ENCODE assay signal across 23 cellular contexts in the genomic region with DNA sequence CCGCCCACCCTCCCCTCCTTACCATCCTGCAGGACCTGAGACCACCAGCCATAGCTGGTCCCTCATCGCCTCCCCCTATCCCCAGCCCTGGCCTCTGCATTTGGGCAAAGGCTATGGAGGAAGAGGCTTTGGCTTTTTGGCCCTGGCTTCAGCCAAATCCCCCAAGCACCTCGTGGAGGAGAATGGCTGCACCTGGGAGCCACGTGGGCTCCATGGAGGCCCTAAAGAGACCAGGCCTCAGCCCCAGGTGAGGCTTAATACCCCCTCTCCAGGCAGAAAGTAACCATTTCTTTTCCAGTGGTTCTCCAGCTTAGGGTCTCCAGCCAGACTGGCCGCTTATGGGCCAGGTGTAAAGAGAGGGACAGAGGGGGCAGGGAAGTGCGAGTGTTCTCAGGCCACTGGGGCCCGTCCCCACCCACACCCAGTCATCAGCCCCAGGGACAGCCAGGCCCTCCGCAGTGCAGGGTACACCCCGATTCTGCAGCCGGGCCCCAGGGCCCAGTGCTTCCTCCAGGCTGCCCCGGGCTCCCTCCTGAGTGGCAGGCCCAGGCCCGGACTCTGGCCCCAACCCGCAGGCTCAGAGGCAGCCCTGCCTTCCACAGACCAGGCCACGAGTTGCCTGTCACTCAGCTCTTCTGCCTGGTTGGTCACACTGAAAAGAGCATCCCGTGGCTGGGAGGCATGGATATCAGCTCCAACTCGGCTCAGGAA. TPM values are rescaled to one million over a fixed set of nuclear protein-coding genes. Genes with fewer than 3 reads are reported as not detected.
DNase-seq lines count a peak whose midpoint lies in the region; ATAC-seq, FAIRE-seq and TF ChIP-seq lines count a peak whose summit lies in the region.
"Had no signal": no experiment of that assay in that cellular context is flagged by ENCODE, and none has a peak within 500 bp of the region (broad histone marks: within the 10 kb centered on the region; RNA-seq: fewer than 3 reads in every experiment).

No MANE protein-coding gene starts in this region.

- H4K5ac ChIP-seq in H1 (ENCODE audit: insufficient read length, low read depth, low read length): no peak overlapping the region

- no peaks in the 10 kb centered on the region for H3K9me3 ChIP-seq in H1 (ENCODE audit: insufficient read depth in 2 of 2, low read depth in 1 of 2, low read length in 1 of 2)
- no peaks in the 10 kb centered on the region for H3K9me3 ChIP-seq in small intestine (ENCODE audit: control insufficient read depth, low read depth)
- no peaks in the 10 kb centered on the region for H3K9me3 ChIP-seq in heart right ventricle
- H3K9me3 ChIP-seq in naive thymus-derived CD4-positive, alpha-beta T cell (ENCODE audit: control insufficient read depth in 2 of 3, low read length in 3 of 3): no peaks in the 10 kb centered on the region
- H3K9me3 ChIP-seq: A549, Caco-2 had no signal

- H3K79me2 ChIP-seq in H1 (ENCODE audit: control insufficient read depth in 1 of 2, insufficient read depth in 2 of 2, low read length in 2 of 2): no peaks in the 10 kb centered on the region

- H3K4me1 ChIP-seq in H1 (replicated peaks in 1 of 4; ENCODE audit: control insufficient read depth in 3 of 4, insufficient read depth in 4 of 4, low read length in 3 of 4) (peaks cover 0 to 20% (median 14%) of the 10 kb centered on the region in 4 experiments; a peak in 6 of 7 replicates), small intestine (ENCODE audit: control insufficient read depth in 2 of 2, insufficient read depth in 1 of 2, low read depth in 1 of 2, low read length in 1 of 2) (peaks cover 0 to 5% of the 10 kb centered on the region in 2 donors), heart right ventricle (peaks cover 0 to 9% (median 4%) of the 10 kb centered on the region in 9 donors)
- no peaks in the 10 kb centered on the region for H3K4me1 ChIP-seq in naive thymus-derived CD4-positive, alpha-beta T cell (ENCODE audit: control insufficient read depth in 2 of 2, insufficient read depth in 2 of 2, low read length in 2 of 2)

- H2BK15ac ChIP-seq in H1 (ENCODE audit: low read length): 0 out of 2 replicates have a peak overlapping the region, but pooled peaks have one; percentile 9

- H3K18ac ChIP-seq in H1 (ENCODE audit: extremely low read depth, low read length): no peak overlapping the region

- POLR2A ChIA-PET in activated CD4-positive, alpha-beta T cell treated with anti-CD3 and anti-CD28 coated beads, Interleukin-2, amount 10 ng/mL, durations not matched to agents 7 days and 5 days (lab: Charles Lee): no interaction called here
- POLR2A ChIA-PET in H1 (lab: Charles Lee; ENCODE audit: partially characterized antibody): interaction anchor here (0.5 to 2.0 kb wide), 2 partner anchors 15 to 24 kb away, joined by 3 to 5 read pairs; no protein-coding TSS in a partner anchor
- POLR2A ChIA-PET in naive thymus-derived CD4-positive, alpha-beta T cell (lab: Charles Lee): no interaction called here

- H4K8ac ChIP-seq in H1 (ENCODE audit: extremely low read depth, insufficient read depth, low read length): no peak overlapping the region

- H3K36me3 ChIP-seq in H1 (ENCODE audit: control insufficient read depth in 2 of 4, insufficient read depth in 4 of 4, low read length in 3 of 4): no peaks in the 10 kb centered on the region
- H3K36me3 ChIP-seq in small intestine (ENCODE audit: control insufficient read depth in 2 of 2, insufficient read depth in 2 of 2, low read length in 2 of 2): no peaks in the 10 kb centered on the region
- H3K36me3 ChIP-seq in heart right ventricle: no peaks in the 10 kb centered on the region
- no peaks in the 10 kb centered on the region for H3K36me3 ChIP-seq in naive thymus-derived CD4-positive, alpha-beta T cell (ENCODE audit: control insufficient read depth in 2 of 3, insufficient read depth in 3 of 3, low read length in 3 of 3)

- TF ChIP-seq RAD21 in H1 (IDR thresholded peaks at IDR 0.05 in 1 of 2, conservative IDR thresholded peaks at IDR 0.05 in 1 of 2; ENCODE audit: low read depth in 2 of 2, low read length in 2 of 2): no peak

- peak overlapping the region; percentile 9 for H3K27ac Mint-ChIP-seq in activated CD4-positive, alpha-beta T cell treated with anti-CD3 and anti-CD28 coated beads, Interleukin-2, amount 10 ng/mL, durations not matched to agents 7 days and 5 days
- H3K27ac Mint-ChIP-seq in neural crest cell (ENCODE audit: unreplicated experiment): no peak overlapping the region
- H3K27ac Mint-ChIP-seq in naive thymus-derived CD4-positive, alpha-beta T cell: no peak overlapping the region
- H3K27ac Mint-ChIP-seq: CD4-positive, alpha-beta T cell; IgD-negative memory B cell had no signal

- no peak overlapping the region for H4K91ac ChIP-seq in H1 (replicated peaks; ENCODE audit: insufficient read length, low read length)

- peaks cover 0 to under 1% of the 10 kb centered on the region in 2 experiments for H4K20me1 ChIP-seq in H1 (replicated peaks in 1 of 2; ENCODE audit: control insufficient read depth in 1 of 2, insufficient read depth in 2 of 2, low read length in 2 of 2)

- CTCF ChIA-PET in activated CD4-positive, alpha-beta T cell treated with anti-CD3 and anti-CD28 coated beads, Interleukin-2, amount 10 ng/mL, durations not matched to agents 7 days and 5 days (lab: Charles Lee): interaction anchor here (1.2 kb wide), 1 partner anchor 25 kb away, joined by 3 read pairs; no protein-coding TSS in a partner anchor
- CTCF ChIA-PET in H1 (lab: Charles Lee; ENCODE audit: partially characterized antibody): interaction anchor here (0.6 to 3.3 kb wide), 6 partner anchors 11 to 326 kb away, joined by 3 to 22 read pairs (median 4); no protein-coding TSS in a partner anchor
- CTCF ChIA-PET in naive thymus-derived CD4-positive, alpha-beta T cell (lab: Charles Lee): no interaction called here

- no peak for DNase-seq in activated CD4-positive, alpha-beta T cell treated with anti-CD3 and anti-CD28 coated beads, Interleukin-2, amount 10 ng/mL, durations not matched to agents 7 days and 5 days
- no peak for DNase-seq in activated CD4-positive, alpha-beta T cell treated with anti-CD3 and anti-CD28 coated beads for 48 hours
- DNase-seq in H1 (ENCODE audit: low read depth in 1 of 2, low spot score in 2 of 2) (no peak), neural crest cell (ENCODE audit: low read depth, low spot score) (peak; percentile 38), small intestine (peak; percentile 57), heart right ventricle (no peak), H4 (ENCODE audit: low spot score) (no peak)
- no peak for DNase-seq in naive thymus-derived CD4-positive, alpha-beta T cell
- DNase-seq: AML-193; Caco-2; CD4-positive, alpha-beta T cell; DMS79; GDM1; GM23248; H7 had no signal

- TF ChIP-seq POLR2A in H1 (IDR thresholded peaks at IDR 0.05; ENCODE audit: control extremely low read depth in 1 of 2, low read depth in 2 of 2, low read length in 2 of 2): no peak

- H3K9me3 Mint-ChIP-seq in activated CD4-positive, alpha-beta T cell treated with anti-CD3 and anti-CD28 coated beads, Interleukin-2, amount 10 ng/mL, durations not matched to agents 7 days and 5 days: no peaks in the 10 kb centered on the region
- H3K9me3 Mint-ChIP-seq in neural crest cell: no peaks in the 10 kb centered on the region
- peaks cover 0 to 5% (median 0%) of the 10 kb centered on the region in 11 donors for H3K9me3 Mint-ChIP-seq in naive thymus-derived CD4-positive, alpha-beta T cell
- H3K9me3 Mint-ChIP-seq: CD4-positive, alpha-beta T cell; IgD-negative memory B cell had no signal

- H3K56ac ChIP-seq in H1 (replicated peaks; ENCODE audit: insufficient read length, low read depth, low read length): no peak overlapping the region

- FAIRE-seq in H1 (lab: Jason Lieb, UNC) (no peak), small intestine (lab: Jason Lieb, UNC) (no peak)
- FAIRE-seq: A549, D721Med, GM19239, HTR-8/SVneo had no signal

- H3K4me3 Mint-ChIP-seq in activated CD4-positive, alpha-beta T cell treated with anti-CD3 and anti-CD28 coated beads, Interleukin-2, amount 10 ng/mL, durations not matched to agents 7 days and 5 days: no peak overlapping the region
- H3K4me3 Mint-ChIP-seq in neural crest cell: no peak overlapping the region
- H3K4me3 Mint-ChIP-seq in naive thymus-derived CD4-positive, alpha-beta T cell: no peak overlapping the region
- H3K4me3 Mint-ChIP-seq: CD4-positive, alpha-beta T cell; IgD-negative memory B cell had no signal

- H3K4ac ChIP-seq in H1 (replicated peaks; ENCODE audit: insufficient read length, low read depth, low read length): no peak overlapping the region

- no peaks in the 10 kb centered on the region for H3K36me3 Mint-ChIP-seq in activated CD4-positive, alpha-beta T cell treated with anti-CD3 and anti-CD28 coated beads, Interleukin-2, amount 10 ng/mL, durations not matched to agents 7 days and 5 days (ENCODE audit: low read depth)
- H3K36me3 Mint-ChIP-seq in neural crest cell (ENCODE audit: low read depth): no peaks in the 10 kb centered on the region
- H3K36me3 Mint-ChIP-seq in naive thymus-derived CD4-positive, alpha-beta T cell: no peaks in the 10 kb centered on the region
- H3K36me3 Mint-ChIP-seq: IgD-negative memory B cell had no signal

- H2BK120ac ChIP-seq in H1 (replicated peaks; ENCODE audit: low read depth, low read length): no peak overlapping the region

- peaks cover 6% of the 10 kb centered on the region; the same call in 1 of the 2 replicates for H3K23me2 ChIP-seq in H1 (ENCODE audit: low read depth, low read length)

- no peaks in the 10 kb centered on the region for H3K79me1 ChIP-seq in H1 (ENCODE audit: low read depth, low read length)

- H2BK5ac ChIP-seq in H1 (ENCODE audit: low read depth, low read length): no peak overlapping the region

- H2AK5ac ChIP-seq in H1 (ENCODE audit: low read depth, low read length): 0 out of 2 replicates have a peak overlapping the region, but pooled peaks have one; percentile 13

- H3K27me3 ChIP-seq in H1 (replicated peaks in 1 of 4; ENCODE audit: control insufficient read depth in 3 of 4, extremely low read depth in 1 of 4, insufficient read depth in 3 of 4, low read length in 3 of 4): peaks cover 9 to 52% (median 46%) of the 10 kb centered on the region in 4 experiments
- H3K27me3 ChIP-seq in small intestine (ENCODE audit: control insufficient read depth in 2 of 2, insufficient read depth in 2 of 2, low read length in 2 of 2): peaks cover 0 to 6% of the 10 kb centered on the region in 2 donors
- peaks cover 0 to 32% (median 22%) of the 10 kb centered on the region in 7 donors for H3K27me3 ChIP-seq in heart right ventricle
- no peaks in the 10 kb centered on the region for H3K27me3 ChIP-seq in naive thymus-derived CD4-positive, alpha-beta T cell (ENCODE audit: control insufficient read depth in 2 of 2, insufficient read depth in 2 of 2, low read length in 2 of 2)

- no peak for TF ChIP-seq EP300 in H1 (IDR thresholded peaks at IDR 0.05; ENCODE audit: borderline replicate concordance in 1 of 2, low read depth in 2 of 2, low read length in 2 of 2)

- TF ChIP-seq CTCF in H1 (IDR thresholded peaks at IDR 0.05; ENCODE audit: control extremely low read depth in 1 of 3, insufficient read depth in 1 of 3, low read depth in 1 of 3, low read length in 3 of 3) (no peak), neural crest cell (conservative IDR thresholded peaks at IDR 0.05) (no peak), heart right ventricle (IDR thresholded peaks at IDR 0.05) (no peak)

- peaks cover 20% of the 10 kb centered on the region for H3K27me3 Mint-ChIP-seq in activated CD4-positive, alpha-beta T cell treated with anti-CD3 and anti-CD28 coated beads, Interleukin-2, amount 10 ng/mL, durations not matched to agents 7 days and 5 days
- peaks cover 27% of the 10 kb centered on the region for H3K27me3 Mint-ChIP-seq in neural crest cell (ENCODE audit: low read depth)
- H3K27me3 Mint-ChIP-seq in naive thymus-derived CD4-positive, alpha-beta T cell: peaks cover 15 to 32% (median 28%) of the 10 kb centered on the region in 5 donors

- 0 out of 2 replicates have a peak overlapping the region, but pooled peaks have one; percentile 6 for H2BK20ac ChIP-seq in H1 (ENCODE audit: low read length)

- intact Hi-C loops in heart right ventricle (cut with DNase I): no loop called here
- intact Hi-C loops in naive thymus-derived CD4-positive, alpha-beta T cell (cut with micrococcal nuclease): no loop called here

- H3K4me2 ChIP-seq in H1 (ENCODE audit: insufficient read depth in 1 of 2, low read depth in 2 of 2, low read length in 2 of 2): no peak overlapping the region
- H3K4me2 ChIP-seq: A549 had no signal

- H3K14ac ChIP-seq in H1 (ENCODE audit: insufficient read length): no peak overlapping the region

- H3K9ac ChIP-seq in H1 (replicated peaks in 1 of 4; ENCODE audit: extremely low read depth in 1 of 4, low read depth in 3 of 4, low read length in 3 of 4): no peak overlapping the region
- H3K9ac ChIP-seq: GM23248 had no signal

- ATAC-seq in heart right ventricle: no peak
- no peak for ATAC-seq in naive thymus-derived CD4-positive, alpha-beta T cell
- ATAC-seq: A549, HCT116 had no signal

- H3K27ac ChIP-seq in H1 (ENCODE audit: low read depth, low read length) (no peak overlapping the region), small intestine (ENCODE audit: low read depth in 1 of 2, low read length in 1 of 2) (no peak overlapping the region), heart right ventricle (no peak overlapping the region)
- H3K27ac ChIP-seq in naive thymus-derived CD4-positive, alpha-beta T cell (ENCODE audit: low read depth, low read length): no peak overlapping the region
- H3K27ac ChIP-seq: 22Rv1, A549, C4-2B, GM23248 had no signal

- H3K4me3 ChIP-seq in H1 (ENCODE audit: extremely low read depth in 1 of 4, insufficient read depth in 2 of 4, low read depth in 3 of 4, low read length in 4 of 4) (no peak overlapping the region), small intestine (ENCODE audit: low read depth in 1 of 2, low read length in 2 of 2) (no peak overlapping the region), heart right ventricle (no peak overlapping the region)
- H3K4me3 ChIP-seq in naive thymus-derived CD4-positive, alpha-beta T cell (ENCODE audit: low read length): no peak overlapping the region
- H3K4me3 ChIP-seq: A549, GM23248 had no signal

- H3K23ac ChIP-seq in H1 (ENCODE audit: insufficient read length): no peak overlapping the region

- 85% methylated on average over 16 of the region's 16 CpGs; no CpG with 5 or more reads in 1 of the 2 experiments for WGBS in H1 (ENCODE audit: extremely low coverage in 1 of 2, insufficient coverage in 1 of 2, insufficient read length in 1 of 2, insufficient replicate concordance in 2 of 2, low coverage in 1 of 2, low lambda C conversion rate in 2 of 2, missing lambda C conversion rate in 1 of 2), 2 experiments
- WGBS in small intestine, 3 donors: 42 to 69% (median 52%) methylated on average over 12 to 16 of the region's 16 CpGs
- WGBS in heart right ventricle, 2 donors: 84 to 87% methylated on average over 15 to 16 of the region's 16 CpGs

- no peaks in the 10 kb centered on the region for H3K4me1 Mint-ChIP-seq in activated CD4-positive, alpha-beta T cell treated with anti-CD3 and anti-CD28 coated beads, Interleukin-2, amount 10 ng/mL, durations not matched to agents 7 days and 5 days
- peaks cover 43% of the 10 kb centered on the region for H3K4me1 Mint-ChIP-seq in neural crest cell
- H3K4me1 Mint-ChIP-seq in naive thymus-derived CD4-positive, alpha-beta T cell: peaks cover 0 to 5% (median 0%) of the 10 kb centered on the region in 7 donors

- no peak overlapping the region for H2AFZ ChIP-seq in H1 (ENCODE audit: low read length)
- H2AFZ ChIP-seq: GM23248 had no signal

- no peak overlapping the region for H2BK12ac ChIP-seq in H1 (ENCODE audit: low read depth, low read length)

RNA-seq across cellular contexts. Expression of a gene that starts 26.4 kb away (rescaled TPM):
- total RNA-seq in activated CD4-positive, alpha-beta T cell treated with anti-CD3 and anti-CD28 coated beads, Interleukin-2, amount 10 ng/mL, durations not matched to agents 7 days and 5 days: under 1 TPM; 0.29 to 0.40 TPM
- 12.8 and 16.2 TPM in 2 replicates for total RNA-seq in H1 (2021; fragmentation: NEBNext Ultra II Directional; extraction: Animal tissue kit (Norgen Biotek cat#: 25700))
- polyA plus RNA-seq in H1 (2011; rRNA removed): 14.1 and 21.8 TPM in 2 replicates
- 13.5 TPM for polyA plus RNA-seq in H1 (2011; cell fraction: cytosol; rRNA removed)
- 19.1 TPM for polyA plus RNA-seq in H1 (2011; cell fraction: nucleus; rRNA removed)
- polyA plus RNA-seq in H1 (2012, experiment 1 of 2): 5.5 to 12.0 TPM (median 10.3 TPM) in 4 replicates
- 12.8 TPM for polyA plus RNA-seq in H1 (2012, experiment 2 of 2)
- 12.8 TPM for polyA plus RNA-seq in H1 (2013, experiment 1 of 2)
- polyA plus RNA-seq in H1 (2013, experiment 2 of 2): 10.8 TPM
- polyA minus RNA-seq in H1 (2011; rRNA and poly(A)+ RNA removed): 1.7 and 2.9 TPM in 2 replicates
- 16.9 TPM for polyA minus RNA-seq in H1 (2011; cell fraction: cytosol; rRNA and poly(A)+ RNA removed)
- 23.8 TPM for polyA minus RNA-seq in H1 (2011; cell fraction: nucleus; rRNA and poly(A)+ RNA removed)
- 78.3 and 80.0 TPM in 2 replicates for total RNA-seq in neural crest cell
- polyA plus RNA-seq in small intestine: 10 to 100 TPM in 1 of 3 donors, 1 to 10 TPM in 2; 4.0 to 29.7 (median 5.7) TPM
- 10 to 100 TPM; 16.9 to 48.0 (median 25.4) TPM for total RNA-seq in heart right ventricle
- 10 to 100 TPM; 50.3 to 55.3 TPM for polyA plus RNA-seq in heart right ventricle
- total RNA-seq in H4 (2014; rRNA removed; shearing (Covaris generic)): 4.2 and 5.1 TPM in 2 replicates
- total RNA-seq in naive thymus-derived CD4-positive, alpha-beta T cell: 10 to 100 TPM in 1 of 5 experiments, 1 to 10 TPM in 3, under 1 TPM in 1; 0.53 to 36.0 (median 6.0) TPM
- under 1 TPM; 0.35 to 0.94 TPM for polyA plus RNA-seq in naive thymus-derived CD4-positive, alpha-beta T cell
- polyA plus RNA-seq: IgD-negative memory B cell had no signal

Comparison
In these comparisons a context has a peak if more than half of its experiments do, and no peak if none do; other contexts are left out.
1. DNase-seq: peak in neural crest cell (single experiment) and small intestine (single experiment); none in activated CD4-positive, alpha-beta T cell treated with anti-CD3 and anti-CD28 coated beads, Interleukin-2, amount 10 ng/mL, durations not matched to agents 7 days and 5 days (single experiment), activated CD4-positive, alpha-beta T cell treated with anti-CD3 and anti-CD28 coated beads for 48 hours (single experiment), H1 (0 of 2), heart right ventricle (0 of 2), H4 (single experiment) and naive thymus-derived CD4-positive, alpha-beta T cell (0 of 9).